In genomic region chr11:35145249-35145648, GRCh38 we compare ENCODE assay signal across 8 cellular contexts. TPM values are rescaled to one million over a fixed set of nuclear protein-coding genes. Genes with fewer than 3 reads are reported as not detected.
A peak's percentile ranks its signal among the peaks of the same experiment; 100 is the strongest.
DNase-seq lines count a peak whose midpoint lies in the region; ATAC-seq and TF ChIP-seq lines count a peak whose summit lies in the region.

No MANE protein-coding gene starts in this region.

- peak overlapping the region; percentile 86 for H3K27ac Mint-ChIP-seq in activated CD4-positive, alpha-beta T cell treated with anti-CD3 and anti-CD28 coated beads, Interleukin-2, amount 10 ng/mL, durations not matched to agents 7 days and 5 days
- peak overlapping the region; percentile 92 for H3K27ac Mint-ChIP-seq in HFFc6

- no peaks in the 10 kb centered on the region for H3K27me3 Mint-ChIP-seq in activated CD4-positive, alpha-beta T cell treated with anti-CD3 and anti-CD28 coated beads, Interleukin-2, amount 10 ng/mL, durations not matched to agents 7 days and 5 days
- peaks cover 46% of the 10 kb centered on the region for H3K27me3 Mint-ChIP-seq in HFFc6 (ENCODE audit: insufficient read depth)

- TF ChIP-seq EP300 in esophagus muscularis mucosa (IDR thresholded peaks at IDR 0.05) = no peak

- ATAC-seq in left ventricle myocardium superior = no peak

- peaks cover 88% of the 10 kb centered on the region for H3K36me3 Mint-ChIP-seq in activated CD4-positive, alpha-beta T cell treated with anti-CD3 and anti-CD28 coated beads, Interleukin-2, amount 10 ng/mL, durations not matched to agents 7 days and 5 days (ENCODE audit: low read depth)
- peaks cover 85% of the 10 kb centered on the region for H3K36me3 Mint-ChIP-seq in HFFc6 (ENCODE audit: low read depth)

- H3K27me3 ChIP-seq in esophagus muscularis mucosa = no peaks in the 10 kb centered on the region
- H3K27me3 ChIP-seq in dorsolateral prefrontal cortex = peaks cover 0 to 2% (median 0%) of the 10 kb centered on the region in 45 donors

- TF ChIP-seq CTCF in HFFc6 (IDR thresholded peaks at IDR 0.05) (no peak), esophagus muscularis mucosa (IDR thresholded peaks at IDR 0.05) (no peak), dorsolateral prefrontal cortex (IDR thresholded peaks at IDR 0.05 in 54 of 56, conservative IDR thresholded peaks at IDR 0.05 in 2 of 56; ENCODE audit: low read depth in 1 of 56, partially characterized antibody in 56 of 56) (no peak)

- CTCF ChIA-PET in activated CD4-positive, alpha-beta T cell treated with anti-CD3 and anti-CD28 coated beads, Interleukin-2, amount 10 ng/mL, durations not matched to agents 7 days and 5 days (lab: Charles Lee) = interaction anchor here (1.3 to 9.6 kb wide), 4 partner anchors 10 to 81 kb away, joined by 3 to 95 read pairs (median 7); no protein-coding TSS in a partner anchor

- no peaks in the 10 kb centered on the region for H3K36me3 ChIP-seq in esophagus muscularis mucosa

- H3K4me3 Mint-ChIP-seq in activated CD4-positive, alpha-beta T cell treated with anti-CD3 and anti-CD28 coated beads, Interleukin-2, amount 10 ng/mL, durations not matched to agents 7 days and 5 days = peak overlapping the region; percentile 50
- peak overlapping the region; percentile 96 for H3K4me3 Mint-ChIP-seq in HFFc6

- no peak for TF ChIP-seq POLR2A in esophagus muscularis mucosa (IDR thresholded peaks at IDR 0.05; ENCODE audit: low read depth)

- POLR2A ChIA-PET in activated CD4-positive, alpha-beta T cell treated with anti-CD3 and anti-CD28 coated beads, Interleukin-2, amount 10 ng/mL, durations not matched to agents 7 days and 5 days (lab: Charles Lee) = no interaction called here

- H3K9me3 Mint-ChIP-seq in activated CD4-positive, alpha-beta T cell treated with anti-CD3 and anti-CD28 coated beads, Interleukin-2, amount 10 ng/mL, durations not matched to agents 7 days and 5 days = peaks cover 11% of the 10 kb centered on the region
- H3K9me3 Mint-ChIP-seq in HFFc6 = peaks cover 4% of the 10 kb centered on the region; the same call in 1 of the 2 replicates

- 100% methylated on average over 2 of the region's 2 CpGs for WGBS in esophagus muscularis mucosa

- no peak overlapping the region for H3K4me3 ChIP-seq in esophagus muscularis mucosa
- no peak overlapping the region for H3K4me3 ChIP-seq in dorsolateral prefrontal cortex

- no peaks in the 10 kb centered on the region for H3K9me3 ChIP-seq in esophagus muscularis mucosa

- DNase-seq in activated CD4-positive, alpha-beta T cell treated with anti-CD3 and anti-CD28 coated beads, Interleukin-2, amount 10 ng/mL, durations not matched to agents 7 days and 5 days = no peak
- DNase-seq in activated CD4-positive, alpha-beta T cell treated with anti-CD3 and anti-CD28 coated beads for 1 hour = no peak
- no peak for DNase-seq in HFFc6
- DNase-seq in NCI-H69 (lab: John Stamatoyannopoulos, UW) = peak; percentile 95
- no peak for DNase-seq in esophagus muscularis mucosa (ENCODE audit: extremely low spot score)
- no peak for DNase-seq in dorsolateral prefrontal cortex
- DNase-seq in KG1 (lab: John Stamatoyannopoulos, UW) = no peak
- DNase-seq in left ventricle myocardium superior = no peak

- H3K27ac ChIP-seq in esophagus muscularis mucosa (replicated peaks in 1 of 4) = peak overlapping the region in 3 of 4 donors; percentile 34 to 93 (median 44)
- no peak overlapping the region for H3K27ac ChIP-seq in dorsolateral prefrontal cortex

- H3K4me1 ChIP-seq in esophagus muscularis mucosa = peaks cover 25 to 95% (median 78%) of the 10 kb centered on the region in 4 donors

- intact Hi-C loops in esophagus muscularis mucosa (cut with DNase I) (loop anchor here (10.0 kb wide), 1 partner anchor 150 kb away; no protein-coding TSS in a partner anchor), dorsolateral prefrontal cortex (cut with DNase I) (no loop called here), left ventricle myocardium superior (cut with micrococcal nuclease) (no loop called here)

- peaks cover 84% of the 10 kb centered on the region for H3K4me1 Mint-ChIP-seq in activated CD4-positive, alpha-beta T cell treated with anti-CD3 and anti-CD28 coated beads, Interleukin-2, amount 10 ng/mL, durations not matched to agents 7 days and 5 days
- peaks cover 92% of the 10 kb centered on the region for H3K4me1 Mint-ChIP-seq in HFFc6 (ENCODE audit: low read depth)

RNA-seq across cellular contexts. Expression of gene CD44, which starts 6.3 kb away (rescaled TPM):
- total RNA-seq in activated CD4-positive, alpha-beta T cell treated with anti-CD3 and anti-CD28 coated beads, Interleukin-2, amount 10 ng/mL, durations not matched to agents 7 days and 5 days = 100 to 1,000 TPM; 518 to 534 TPM
- total RNA-seq in HFFc6 (2021; fragmentation: NEBNext Ultra II Directional; extraction: Animal tissue kit (Norgen Biotek cat#: 25700)) = 1,000 to 10,000 TPM; 1,912 to 2,221 (median 2,175) TPM
- total RNA-seq in esophagus muscularis mucosa = 100 to 1,000 TPM; 212 to 292 (median 275) TPM
- total RNA-seq in dorsolateral prefrontal cortex = 100 to 1,000 TPM in 29 of 120 experiments, 10 to 100 TPM in 87, 1 to 10 TPM in 4; 6.5 to 291 (median 54.5) TPM
- 19.6 TPM for total RNA-seq in left ventricle myocardium superior

Comparison
In these comparisons a context has a peak if more than half of its experiments do, and no peak if none do; other contexts are left out.
1. H3K27ac ChIP-seq: peak in esophagus muscularis mucosa (3 of 4); none in dorsolateral prefrontal cortex (0 of 59).